Comparison of ENCODE assay signal across 7 cellular contexts in genomic region chr5:173144200-173145176, GRCh38.
DNase-seq lines count a peak whose midpoint lies in the region; ATAC-seq and TF ChIP-seq lines count a peak whose summit lies in the region.

TSS of gene BNIP1 (plus strand) at chr5:173144531. CDS start at chr5:173144546, 15 bp downstream.

- H3K4me1 ChIP-seq in rectal smooth muscle tissue (ENCODE audit: control insufficient read depth, insufficient read depth, low read length) = no peaks in the 10 kb centered on the region

- peaks cover 11% of the 10 kb centered on the region for H3K36me3 ChIP-seq in rectal smooth muscle tissue (ENCODE audit: control insufficient read depth, insufficient read depth, low read length)

- H3K27ac ChIP-seq in rectal smooth muscle tissue (ENCODE audit: low read depth, low read length) = peak within 1 kb of the TSS; percentile 87

- ATAC-seq in GM18508 (IDR thresholded peaks at IDR 0.05; ENCODE audit: insufficient read depth, unreplicated experiment) = peak; percentile 73
- peak; percentile 92 for ATAC-seq in HG03025 (IDR thresholded peaks at IDR 0.05; ENCODE audit: low FRiP score, unreplicated experiment)

- TF ChIP-seq CTCF in astrocyte of the cerebellum (IDR thresholded peaks at IDR 0.05; ENCODE audit: low read depth, low read length, missing control alignments) = peak; percentile 99

- H3K27me3 ChIP-seq in rectal smooth muscle tissue (ENCODE audit: control insufficient read depth, insufficient read depth, low read length) = no peaks in the 10 kb centered on the region

- H3K9ac ChIP-seq in rectal smooth muscle tissue (ENCODE audit: low read length) = peak within 1 kb of the TSS; percentile 88

- H3K4me3 ChIP-seq in astrocyte of the cerebellum (ENCODE audit: low read depth, low read length) (peak within 1 kb of the TSS; percentile 100), rectal smooth muscle tissue (ENCODE audit: low read length) (peak within 1 kb of the TSS; percentile 96)

- in situ Hi-C loops in astrocyte of the cerebellum (cut with HindIII; ENCODE audit: low sequenced_read_pairs) = no loop called here

- DNase-seq in NCI-H2029 treated with DMSO at 0.1 percent for 48 hours (lab: John Stamatoyannopoulos, UW) (peak; percentile 85), T-helper 9 cell (peak; percentile 98), astrocyte of the cerebellum (ENCODE audit: low read depth) (peak; percentile 87), hepatic stellate cell (ENCODE audit: low spot score) (peak; percentile 95)

Comparison
In these comparisons a context has a peak if more than half of its experiments do, and no peak if none do; other contexts are left out.
1. Peak in every context shown above with its lines: DNase-seq, ATAC-seq, H3K4me3 ChIP-seq and H3K27ac ChIP-seq.